Comparison of ENCODE assay signal across 1 cellular context in the genomic region with DNA sequence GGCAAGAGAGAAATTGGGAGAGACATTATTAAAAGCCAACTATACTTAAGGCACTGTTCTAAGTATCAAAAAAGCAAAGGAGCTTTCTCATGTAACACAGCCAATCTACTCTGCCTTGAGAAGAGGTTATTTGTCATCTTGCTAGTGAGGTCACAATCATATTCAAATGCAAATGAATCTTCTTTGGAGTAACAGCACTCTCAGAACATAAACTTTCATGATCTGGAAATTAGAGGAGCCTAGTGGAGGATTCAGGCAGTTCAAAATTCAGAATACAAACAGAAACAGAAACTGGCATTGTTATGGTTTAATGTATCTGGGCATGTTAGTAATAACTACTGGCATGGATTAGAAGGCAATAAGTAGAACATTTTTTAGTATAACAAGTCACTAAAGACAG.
TF ChIP-seq lines count a peak whose summit lies in the region.

No MANE protein-coding gene starts in this region.

TF ChIP-seq in A549, 52 proteins besides CTCF, POLR2A, EP300 and RAD21 (continued from another document):
- TF ChIP-seq, protein P1, sequence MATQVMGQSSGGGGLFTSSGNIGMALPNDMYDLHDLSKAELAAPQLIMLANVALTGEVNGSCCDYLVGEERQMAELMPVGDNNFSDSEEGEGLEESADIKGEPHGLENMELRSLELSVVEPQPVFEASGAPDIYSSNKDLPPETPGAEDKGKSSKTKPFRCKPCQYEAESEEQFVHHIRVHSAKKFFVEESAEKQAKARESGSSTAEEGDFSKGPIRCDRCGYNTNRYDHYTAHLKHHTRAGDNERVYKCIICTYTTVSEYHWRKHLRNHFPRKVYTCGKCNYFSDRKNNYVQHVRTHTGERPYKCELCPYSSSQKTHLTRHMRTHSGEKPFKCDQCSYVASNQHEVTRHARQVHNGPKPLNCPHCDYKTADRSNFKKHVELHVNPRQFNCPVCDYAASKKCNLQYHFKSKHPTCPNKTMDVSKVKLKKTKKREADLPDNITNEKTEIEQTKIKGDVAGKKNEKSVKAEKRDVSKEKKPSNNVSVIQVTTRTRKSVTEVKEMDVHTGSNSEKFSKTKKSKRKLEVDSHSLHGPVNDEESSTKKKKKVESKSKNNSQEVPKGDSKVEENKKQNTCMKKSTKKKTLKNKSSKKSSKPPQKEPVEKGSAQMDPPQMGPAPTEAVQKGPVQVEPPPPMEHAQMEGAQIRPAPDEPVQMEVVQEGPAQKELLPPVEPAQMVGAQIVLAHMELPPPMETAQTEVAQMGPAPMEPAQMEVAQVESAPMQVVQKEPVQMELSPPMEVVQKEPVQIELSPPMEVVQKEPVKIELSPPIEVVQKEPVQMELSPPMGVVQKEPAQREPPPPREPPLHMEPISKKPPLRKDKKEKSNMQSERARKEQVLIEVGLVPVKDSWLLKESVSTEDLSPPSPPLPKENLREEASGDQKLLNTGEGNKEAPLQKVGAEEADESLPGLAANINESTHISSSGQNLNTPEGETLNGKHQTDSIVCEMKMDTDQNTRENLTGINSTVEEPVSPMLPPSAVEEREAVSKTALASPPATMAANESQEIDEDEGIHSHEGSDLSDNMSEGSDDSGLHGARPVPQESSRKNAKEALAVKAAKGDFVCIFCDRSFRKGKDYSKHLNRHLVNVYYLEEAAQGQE (IDR thresholded peaks at IDR 0.05) = no peak
- no peak for TF ChIP-seq FOSB (CRISPR knock-in tag; IDR thresholded peaks at IDR 0.05)
- TF ChIP-seq MAFK (IDR thresholded peaks at IDR 0.05; ENCODE audit: partially characterized antibody) = no peak
- TF ChIP-seq RCOR1 (IDR thresholded peaks at IDR 0.05; ENCODE audit: low read depth, low read length) = no peak
- no peak for TF ChIP-seq ZC3H11A (IDR thresholded peaks at IDR 0.05)
- no peak for TF ChIP-seq TP53 (CRISPR knock-in tag; IDR thresholded peaks at IDR 0.05)
- TF ChIP-seq, protein P2, sequence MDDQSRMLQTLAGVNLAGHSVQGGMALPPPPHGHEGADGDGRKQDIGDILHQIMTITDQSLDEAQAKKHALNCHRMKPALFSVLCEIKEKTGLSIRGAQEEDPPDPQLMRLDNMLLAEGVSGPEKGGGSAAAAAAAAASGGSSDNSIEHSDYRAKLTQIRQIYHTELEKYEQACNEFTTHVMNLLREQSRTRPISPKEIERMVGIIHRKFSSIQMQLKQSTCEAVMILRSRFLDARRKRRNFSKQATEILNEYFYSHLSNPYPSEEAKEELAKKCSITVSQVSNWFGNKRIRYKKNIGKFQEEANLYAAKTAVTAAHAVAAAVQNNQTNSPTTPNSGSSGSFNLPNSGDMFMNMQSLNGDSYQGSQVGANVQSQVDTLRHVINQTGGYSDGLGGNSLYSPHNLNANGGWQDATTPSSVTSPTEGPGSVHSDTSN (IDR thresholded peaks at IDR 0.05) = no peak
- no peak for TF ChIP-seq NR3C1 (IDR thresholded peaks at IDR 0.05)
- TF ChIP-seq, protein P3, sequence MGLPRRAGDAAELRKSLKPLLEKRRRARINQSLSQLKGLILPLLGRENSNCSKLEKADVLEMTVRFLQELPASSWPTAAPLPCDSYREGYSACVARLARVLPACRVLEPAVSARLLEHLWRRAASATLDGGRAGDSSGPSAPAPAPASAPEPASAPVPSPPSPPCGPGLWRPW (IDR thresholded peaks at IDR 0.05) = no peak
- TF ChIP-seq CBX8 (IDR thresholded peaks at IDR 0.05) = no peak
- TF ChIP-seq ZFP36 (IDR thresholded peaks at IDR 0.05; ENCODE audit: borderline replicate concordance, partially characterized antibody) = no peak
- no peak for TF ChIP-seq TFCP2L1 (CRISPR knock-in tag; IDR thresholded peaks at IDR 0.05)
